In the genomic region with DNA sequence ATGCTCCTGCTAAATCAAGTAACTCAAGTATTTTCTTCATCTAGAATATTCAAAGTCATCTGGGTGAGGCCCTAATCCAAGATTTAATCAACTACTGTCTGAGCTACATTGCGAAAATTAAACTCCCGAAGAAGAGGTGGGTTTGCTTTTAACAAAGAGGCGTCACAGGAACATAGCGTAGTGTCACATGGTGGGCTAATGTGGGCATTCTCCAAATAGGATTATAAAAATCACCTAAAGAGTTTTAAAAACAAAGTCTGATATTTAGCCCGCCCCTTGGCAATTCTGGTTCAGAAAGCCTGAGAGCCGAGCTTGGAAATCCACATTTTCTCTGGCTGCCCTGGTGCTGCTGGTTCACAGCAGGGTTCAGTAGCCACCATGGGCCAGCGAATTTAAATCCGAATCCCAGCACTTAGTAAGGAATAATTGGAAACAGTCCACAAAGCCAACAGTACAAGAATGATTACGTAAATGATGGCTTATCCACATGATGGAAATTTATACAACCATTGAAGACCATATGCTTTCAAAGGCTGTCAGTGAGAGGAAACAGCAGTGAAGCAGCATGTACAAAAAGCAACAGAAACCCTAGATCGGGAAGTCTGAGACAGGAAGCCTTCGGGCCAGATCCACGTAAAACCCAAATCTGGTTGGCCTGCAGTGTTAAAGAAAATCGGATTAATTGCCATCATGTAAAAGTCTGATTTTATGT, we compare ENCODE assay signal across 1 cellular context.
TF ChIP-seq lines count a peak whose summit lies in the region.

No MANE protein-coding gene starts in this region.

TF ChIP-seq in HepG2, 621 proteins besides CTCF, POLR2A, EP300 and RAD21:
- TF ChIP-seq RBFOX2 (IDR thresholded peaks at IDR 0.05; ENCODE audit: low read depth, low read length) (peak; percentile 49; the same call in 1 of the 2 replicates), BRD4 (CRISPR knock-in tag; IDR thresholded peaks at IDR 0.05) (no peak)
TF ChIP-seq in HepG2: peak in this region for 1.
